ENCODE assay signal across 30 cellular contexts in genomic region chr11:33719587-33719986, GRCh38. TPM values are rescaled to one million over a fixed set of nuclear protein-coding genes. Genes with fewer than 3 reads are reported as not detected.
DNase-seq lines count a peak whose midpoint lies in the region; TF ChIP-seq lines count a peak whose summit lies in the region.
"Had no signal": no experiment of that assay in that cellular context is flagged by ENCODE, and none has a peak within 500 bp of the region (broad histone marks: within the 10 kb centered on the region; RNA-seq: fewer than 3 reads in every experiment).

No MANE protein-coding gene starts in this region.

- in situ Hi-C loops in KBM-7 (cut with MboI; ENCODE audit: low pct_unique_long_range_greater_than_20kb, low sequenced_read_pairs), result no loop called here

- DNase-seq in Calu3 (no peak), NCI-H69 (lab: John Stamatoyannopoulos, UW) (peak; percentile 66), epithelial cell of esophagus (ENCODE audit: low read depth) (peak; percentile 51), osteocyte (ENCODE audit: extremely low spot score, unreplicated experiment) (no peak), KBM-7 (no peak), EL (no peak), H4 (ENCODE audit: low spot score) (no peak)
- DNase-seq in activated naive CD4-positive, alpha-beta T cell treated with anti-CD3 and anti-CD28 coated beads for 36 hours, result no peak
- DNase-seq: activated CD4-positive, CD25-positive, alpha-beta regulatory T cell treated with anti-CD3 and anti-CD28 coated beads, Interleukin-2, amount 50 U/mL, for 72 hours; activated CD8-positive, alpha-beta T cell treated with anti-CD3 and anti-CD28 coated beads, Interleukin-2, amount 10 ng/mL, durations not matched to agents 7 days and 5 days; activated effector memory CD4-positive, alpha-beta T cell treated with Interleukin-2 at 50 U/mL for 16 hours; activated naive CD8-positive, alpha-beta T cell treated with anti-CD3 and anti-CD28 coated beads, Interleukin-2, amount 10 ng/mL, durations not matched to agents 7 days and 5 days; activated T-cell treated with anti-CD3 and anti-CD28 coated beads for 4 hours; COR-L47; effector CD4-positive, alpha-beta T cell; HCEC 1CT; islet precursor cell; lower lobe of right lung; NCI-H1436 treated with DMSO at 0.1 percent for 48 hours; NK-92 treated with Interleukin-12 subunit alpha and Interleukin-12 subunit beta, amount 100 ng/mL, for 24 hours; Peyer's patch; stimulated activated CD4-positive, alpha-beta T cell treated with anti-CD3 and anti-CD28 coated beads, Interleukin-4, amount 100 ng/mL, for 1 hour; stimulated activated naive B cell treated with anti-CD40 and anti-IgM and Interleukin-4, amounts not matched to agents 10 μg/mL and 1 μg/mL and 100 μg/mL, for 72 hours; T-cell; testis had no signal

- TF ChIP-seq CTCF in Calu3 (IDR thresholded peaks at IDR 0.05; ENCODE audit: unreplicated experiment) (no peak), epithelial cell of esophagus (IDR thresholded peaks at IDR 0.05; ENCODE audit: insufficient read depth, low read depth, low read length, missing control alignments) (no peak), osteocyte (IDR thresholded peaks at IDR 0.05) (no peak)

- BruUV-seq in Calu3 (replicated peaks; lab: Mats Ljungman, UMichigan), result no TSS peak

- H3K4me1 Mint-ChIP-seq in Calu3 (ENCODE audit: low read depth, unreplicated experiment), result peaks cover 78% of the 10 kb centered on the region
- H3K4me1 Mint-ChIP-seq in osteocyte (ENCODE audit: unreplicated experiment), result peaks cover 65% of the 10 kb centered on the region
- peaks cover 27% of the 10 kb centered on the region for H3K4me1 Mint-ChIP-seq in activated naive CD4-positive, alpha-beta T cell treated with anti-CD3 and anti-CD28 coated beads for 36 hours (ENCODE audit: low read depth)

- intact Hi-C loops in Calu3 (cut with micrococcal nuclease; ENCODE audit: unreplicated experiment), result no loop called here
- intact Hi-C loops in activated naive CD4-positive, alpha-beta T cell treated with anti-CD3 and anti-CD28 coated beads for 36 hours (cut with micrococcal nuclease), result no loop called here

- H3K27me3 Mint-ChIP-seq in Calu3 (ENCODE audit: unreplicated experiment), result no peaks in the 10 kb centered on the region
- no peaks in the 10 kb centered on the region for H3K27me3 Mint-ChIP-seq in osteocyte (ENCODE audit: unreplicated experiment)
- no peaks in the 10 kb centered on the region for H3K27me3 Mint-ChIP-seq in activated naive CD4-positive, alpha-beta T cell treated with anti-CD3 and anti-CD28 coated beads for 36 hours (ENCODE audit: low read depth)
- H3K27me3 Mint-ChIP-seq: activated naive CD8-positive, alpha-beta T cell treated with anti-CD3 and anti-CD28 coated beads, Interleukin-2, amount 10 ng/mL, durations not matched to agents 7 days and 5 days; stimulated activated naive B cell treated with anti-CD40 and anti-IgM and Interleukin-4, amounts not matched to agents 10 μg/mL and 1 μg/mL and 100 μg/mL, for 72 hours; T-cell had no signal

- CTCF ChIA-PET in Calu3 (lab: Charles Lee), result interaction anchor here (0.9 kb wide), 1 partner anchor 28 kb away, joined by 4 read pairs; no protein-coding TSS in a partner anchor
- CTCF ChIA-PET in activated naive CD4-positive, alpha-beta T cell treated with anti-CD3 and anti-CD28 coated beads for 36 hours (lab: Charles Lee), result interaction anchor here (0.7 kb wide), 1 partner anchor 13 kb away, joined by 3 read pairs; no protein-coding TSS in a partner anchor

- H3K36me3 Mint-ChIP-seq in Calu3 (ENCODE audit: insufficient read depth, unreplicated experiment) (peaks cover 92% of the 10 kb centered on the region), osteocyte (ENCODE audit: unreplicated experiment) (peaks cover 36% of the 10 kb centered on the region)
- peaks cover 11% of the 10 kb centered on the region for H3K36me3 Mint-ChIP-seq in activated naive CD4-positive, alpha-beta T cell treated with anti-CD3 and anti-CD28 coated beads for 36 hours (ENCODE audit: low read depth)

- H3K4me3 Mint-ChIP-seq in Calu3 (ENCODE audit: low read depth, unreplicated experiment) (no peak overlapping the region), osteocyte (ENCODE audit: unreplicated experiment) (no peak overlapping the region)
- no peak overlapping the region for H3K4me3 Mint-ChIP-seq in activated naive CD4-positive, alpha-beta T cell treated with anti-CD3 and anti-CD28 coated beads for 36 hours
- H3K4me3 Mint-ChIP-seq: activated CD8-positive, alpha-beta T cell treated with anti-CD3 and anti-CD28 coated beads, Interleukin-2, amount 10 ng/mL, durations not matched to agents 7 days and 5 days; activated naive CD8-positive, alpha-beta T cell treated with anti-CD3 and anti-CD28 coated beads, Interleukin-2, amount 10 ng/mL, durations not matched to agents 7 days and 5 days; stimulated activated naive B cell treated with anti-CD40 and anti-IgM and Interleukin-4, amounts not matched to agents 10 μg/mL and 1 μg/mL and 100 μg/mL, for 72 hours; T-cell had no signal

- no peak overlapping the region for H3K4me3 ChIP-seq in epithelial cell of esophagus (ENCODE audit: low read length)
- H3K4me3 ChIP-seq: BLaER1, gastroesophageal sphincter, lower lobe of right lung, Peyer's patch, SJSA1, testis had no signal

- no peaks in the 10 kb centered on the region for H3K9me3 Mint-ChIP-seq in Calu3 (ENCODE audit: low read depth, unreplicated experiment)
- no peaks in the 10 kb centered on the region for H3K9me3 Mint-ChIP-seq in osteocyte (ENCODE audit: unreplicated experiment)
- no peaks in the 10 kb centered on the region for H3K9me3 Mint-ChIP-seq in activated naive CD4-positive, alpha-beta T cell treated with anti-CD3 and anti-CD28 coated beads for 36 hours
- H3K9me3 Mint-ChIP-seq: activated naive CD8-positive, alpha-beta T cell treated with anti-CD3 and anti-CD28 coated beads, Interleukin-2, amount 10 ng/mL, durations not matched to agents 7 days and 5 days; stimulated activated naive B cell treated with anti-CD40 and anti-IgM and Interleukin-4, amounts not matched to agents 10 μg/mL and 1 μg/mL and 100 μg/mL, for 72 hours; T-cell had no signal

- H3K27ac Mint-ChIP-seq in Calu3 (ENCODE audit: unreplicated experiment) (peak overlapping the region; percentile 83), osteocyte (ENCODE audit: unreplicated experiment) (peak overlapping the region; percentile 66)
- no peak overlapping the region for H3K27ac Mint-ChIP-seq in activated naive CD4-positive, alpha-beta T cell treated with anti-CD3 and anti-CD28 coated beads for 36 hours
- H3K27ac Mint-ChIP-seq: activated CD8-positive, alpha-beta T cell treated with anti-CD3 and anti-CD28 coated beads, Interleukin-2, amount 10 ng/mL, durations not matched to agents 7 days and 5 days; activated naive CD8-positive, alpha-beta T cell treated with anti-CD3 and anti-CD28 coated beads, Interleukin-2, amount 10 ng/mL, durations not matched to agents 7 days and 5 days; stimulated activated naive B cell treated with anti-CD40 and anti-IgM and Interleukin-4, amounts not matched to agents 10 μg/mL and 1 μg/mL and 100 μg/mL, for 72 hours; T-cell had no signal

RNA-seq across cellular contexts. Expression of gene CD59, which starts 16.6 kb away (rescaled TPM):
- 1,185 and 1,281 TPM in 2 replicates for total RNA-seq in Calu3 (2022)
- 857 and 912 TPM in 2 replicates for total RNA-seq in osteocyte
- 10 to 100 TPM; 59.9 to 61.9 TPM for total RNA-seq in activated naive CD4-positive, alpha-beta T cell treated with anti-CD3 and anti-CD28 coated beads for 36 hours
- 196 and 287 TPM in 2 replicates for total RNA-seq in H4 (2014; rRNA removed; shearing (Covaris generic))

RNA-seq across cellular contexts. Expression of gene C11orf91, which starts 19.0 kb away (rescaled TPM):
- total RNA-seq in Calu3 (2022) (5.8 and 7.6 TPM in 2 replicates), osteocyte (0.75 TPM in 1 of 2 replicates, not detected in the other)
- not detected for total RNA-seq in activated naive CD4-positive, alpha-beta T cell treated with anti-CD3 and anti-CD28 coated beads for 36 hours
- not detected in 2 replicates for total RNA-seq in H4 (2014; rRNA removed; shearing (Covaris generic))
- total RNA-seq: activated CD8-positive, alpha-beta T cell treated with anti-CD3 and anti-CD28 coated beads, Interleukin-2, amount 10 ng/mL, durations not matched to agents 7 days and 5 days; cerebellum; gastroesophageal sphincter; lower lobe of right lung; NCI-H460; Peyer's patch; SJSA1 had no signal

RNA-seq across cellular contexts. Expression of gene FBXO3, which starts 54.7 kb away (rescaled TPM):
- total RNA-seq in Calu3 (2022) (24.3 and 27.8 TPM in 2 replicates), osteocyte (30.6 and 31.1 TPM in 2 replicates)
- 10 to 100 TPM; 12.2 to 12.9 TPM for total RNA-seq in activated naive CD4-positive, alpha-beta T cell treated with anti-CD3 and anti-CD28 coated beads for 36 hours
- total RNA-seq in H4 (2014; rRNA removed; shearing (Covaris generic)), result 49.9 and 62.1 TPM in 2 replicates

Comparison
In these comparisons a context has a peak if more than half of its experiments do, and no peak if none do; other contexts are left out.
1. DNase-seq: peak in NCI-H69 (single experiment) and epithelial cell of esophagus (single experiment); none in Calu3 (single experiment), osteocyte (single experiment), activated naive CD4-positive, alpha-beta T cell treated with anti-CD3 and anti-CD28 coated beads for 36 hours (single experiment), KBM-7 (single experiment), EL (single experiment) and H4 (single experiment).